Comparison of ENCODE assay signal across 13 cellular contexts in the genomic region with DNA sequence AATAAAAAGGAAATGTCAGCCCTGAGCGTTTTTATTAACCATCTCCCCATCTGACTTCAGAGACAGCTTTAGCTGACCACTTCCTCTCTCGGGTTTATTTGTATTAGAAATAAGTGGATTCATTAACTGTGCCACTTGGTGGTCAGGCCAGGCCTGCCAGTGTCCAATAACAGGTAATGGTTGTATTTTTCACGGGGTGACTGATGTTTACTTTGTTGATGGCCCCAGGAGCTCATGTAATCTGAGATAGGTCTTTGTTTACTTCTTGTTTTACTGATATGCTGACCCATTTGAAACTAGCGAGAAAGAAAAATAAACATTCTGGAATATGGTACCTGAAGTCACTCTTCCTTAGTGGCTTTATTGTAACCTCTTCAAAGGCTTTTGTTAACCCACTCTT.
DNase-seq lines count a peak whose midpoint lies in the region; ATAC-seq and TF ChIP-seq lines count a peak whose summit lies in the region.
"Had no signal": no experiment of that assay in that cellular context is flagged by ENCODE, and none has a peak within 500 bp of the region (broad histone marks: within the 10 kb centered on the region; RNA-seq: fewer than 3 reads in every experiment).

No MANE protein-coding gene starts in this region.

- no peaks in the 10 kb centered on the region for H3K79me2 ChIP-seq in smooth muscle cell (ENCODE audit: low read depth)

- no peak overlapping the region for H3K27ac ChIP-seq in smooth muscle cell (ENCODE audit: low read depth)
- H3K27ac ChIP-seq: brain microvascular endothelial cell, epithelial cell of prostate, HL-60 had no signal

- H2AFZ ChIP-seq in smooth muscle cell (ENCODE audit: low read depth) = peak overlapping the region; percentile 34

- H3F3A ChIP-seq in smooth muscle cell (ENCODE audit: low read depth) = no peaks in the 10 kb centered on the region

- H3K27me3 ChIP-seq in smooth muscle cell (ENCODE audit: low read depth) = no peaks in the 10 kb centered on the region
- H3K27me3 ChIP-seq: brain microvascular endothelial cell had no signal

- no peak overlapping the region for H3K9ac ChIP-seq in smooth muscle cell (ENCODE audit: low read depth)

- TF ChIP-seq CTCF in smooth muscle cell (IDR thresholded peaks at IDR 0.05; ENCODE audit: borderline replicate concordance, insufficient read depth, poor library complexity, severe bottlenecking) = no peak

- DNase-seq in NCI-H1105 treated with DMSO at 0.1 percent for 48 hours (lab: John Stamatoyannopoulos, UW) (peak; percentile 88), SHP77 (lab: John Stamatoyannopoulos, UW) (peak; percentile 40 to 61), smooth muscle cell (lab: John Stamatoyannopoulos, UW; ENCODE audit: unreplicated experiment) (no peak), left cardiac atrium (no peak)
- no peak for DNase-seq in activated naive CD4-positive, alpha-beta T cell treated with anti-CD3 and anti-CD28 coated beads, Interleukin-2, amount 50 U/mL, for 16 hours
- DNase-seq: activated T-cell treated with anti-CD3 and anti-CD28 coated beads, Interleukin-2, amount 50 U/mL, for 72 hours; brain microvascular endothelial cell; hippocampal formation; SIG-M5 had no signal

- no peaks in the 10 kb centered on the region for H3K9me3 ChIP-seq in smooth muscle cell (replicated peaks; ENCODE audit: low read depth)

- H4K20me1 ChIP-seq in smooth muscle cell (ENCODE audit: low read depth) = no peaks in the 10 kb centered on the region

- H3K36me3 ChIP-seq in smooth muscle cell (ENCODE audit: low read depth) = no peaks in the 10 kb centered on the region
- H3K36me3 ChIP-seq: brain microvascular endothelial cell had no signal

- WGBS in smooth muscle cell (ENCODE audit: low lambda C conversion rate) = 35% methylated on average over 4 of the region's 4 CpGs

- peaks cover 12% of the 10 kb centered on the region for H3K4me1 ChIP-seq in smooth muscle cell (ENCODE audit: low read depth)

- intact Hi-C loops in left cardiac atrium (cut with DNase I) = no loop called here

- ATAC-seq in GM18868 (IDR thresholded peaks at IDR 0.05; ENCODE audit: unreplicated experiment) (peak; percentile 45), GM21619 (IDR thresholded peaks at IDR 0.05; ENCODE audit: unreplicated experiment) (no peak), left cardiac atrium (no peak)
- ATAC-seq: activated T-cell treated with anti-CD3 and anti-CD28 coated beads, Interleukin-2, amount 50 U/mL, for 72 hours had no signal

- no peak overlapping the region for H3K4me3 ChIP-seq in smooth muscle cell

- peak overlapping the region; percentile 23 for H3K4me2 ChIP-seq in smooth muscle cell

Comparison
In these comparisons a context has a peak if more than half of its experiments do, and no peak if none do; other contexts are left out.
1. DNase-seq: peak in NCI-H1105 treated with DMSO at 0.1 percent for 48 hours (single experiment) and SHP77 (2 of 2); none in smooth muscle cell (single experiment), activated naive CD4-positive, alpha-beta T cell treated with anti-CD3 and anti-CD28 coated beads, Interleukin-2, amount 50 U/mL, for 16 hours (single experiment) and left cardiac atrium (single experiment).